ENCODE assay signal across 2 cellular contexts in the genomic region with DNA sequence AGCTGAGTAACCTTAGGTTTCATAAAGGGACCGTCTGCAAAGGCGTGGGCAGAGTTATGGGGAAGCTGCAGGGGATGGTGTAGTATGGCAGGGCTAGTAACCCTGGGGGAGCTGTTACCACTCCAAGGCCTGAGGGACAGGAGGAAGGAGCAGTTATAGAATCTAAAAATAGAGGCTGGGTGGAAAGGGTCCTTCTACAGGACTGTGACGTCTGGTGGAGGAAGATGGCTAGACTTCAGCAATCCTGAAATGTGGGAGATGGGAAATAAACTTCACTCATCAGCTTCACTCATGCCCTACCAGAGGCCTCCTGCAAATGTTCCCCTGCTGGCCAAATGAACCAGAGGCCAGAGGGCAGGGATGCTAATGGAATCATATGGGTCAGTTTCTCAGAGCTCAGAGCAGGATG.
TF ChIP-seq lines count a peak whose summit lies in the region.

No MANE protein-coding gene starts in this region.

TF ChIP-seq in SK-N-SH, 30 proteins besides CTCF, POLR2A, EP300 and RAD21 (continued from another document):
- TF ChIP-seq ELF1 (IDR thresholded peaks at IDR 0.05): no peak
- TF ChIP-seq YY1 (IDR thresholded peaks at IDR 0.05; ENCODE audit: low read depth): no peak
- no peak for TF ChIP-seq FOXM1 (IDR thresholded peaks at IDR 0.05; ENCODE audit: low read depth)
- TF ChIP-seq, protein P1, sequence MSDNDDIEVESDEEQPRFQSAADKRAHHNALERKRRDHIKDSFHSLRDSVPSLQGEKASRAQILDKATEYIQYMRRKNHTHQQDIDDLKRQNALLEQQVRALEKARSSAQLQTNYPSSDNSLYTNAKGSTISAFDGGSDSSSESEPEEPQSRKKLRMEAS (IDR thresholded peaks at IDR 0.05; ENCODE audit: low read depth): no peak
- TF ChIP-seq, protein P2, sequence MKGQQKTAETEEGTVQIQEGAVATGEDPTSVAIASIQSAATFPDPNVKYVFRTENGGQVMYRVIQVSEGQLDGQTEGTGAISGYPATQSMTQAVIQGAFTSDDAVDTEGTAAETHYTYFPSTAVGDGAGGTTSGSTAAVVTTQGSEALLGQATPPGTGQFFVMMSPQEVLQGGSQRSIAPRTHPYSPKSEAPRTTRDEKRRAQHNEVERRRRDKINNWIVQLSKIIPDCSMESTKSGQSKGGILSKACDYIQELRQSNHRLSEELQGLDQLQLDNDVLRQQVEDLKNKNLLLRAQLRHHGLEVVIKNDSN (IDR thresholded peaks at IDR 0.05; ENCODE audit: borderline replicate concordance, low read depth): no peak
- no peak for TF ChIP-seq GABPA (IDR thresholded peaks at IDR 0.05; ENCODE audit: low read depth)
- TF ChIP-seq, protein P3, sequence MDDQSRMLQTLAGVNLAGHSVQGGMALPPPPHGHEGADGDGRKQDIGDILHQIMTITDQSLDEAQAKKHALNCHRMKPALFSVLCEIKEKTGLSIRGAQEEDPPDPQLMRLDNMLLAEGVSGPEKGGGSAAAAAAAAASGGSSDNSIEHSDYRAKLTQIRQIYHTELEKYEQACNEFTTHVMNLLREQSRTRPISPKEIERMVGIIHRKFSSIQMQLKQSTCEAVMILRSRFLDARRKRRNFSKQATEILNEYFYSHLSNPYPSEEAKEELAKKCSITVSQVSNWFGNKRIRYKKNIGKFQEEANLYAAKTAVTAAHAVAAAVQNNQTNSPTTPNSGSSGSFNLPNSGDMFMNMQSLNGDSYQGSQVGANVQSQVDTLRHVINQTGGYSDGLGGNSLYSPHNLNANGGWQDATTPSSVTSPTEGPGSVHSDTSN (IDR thresholded peaks at IDR 0.05): no peak
- no peak for TF ChIP-seq TCF12 (IDR thresholded peaks at IDR 0.05)
- TF ChIP-seq SIN3A (IDR thresholded peaks at IDR 0.05; ENCODE audit: borderline replicate concordance, low read depth, low read length): no peak
- no peak for TF ChIP-seq RFX5 (IDR thresholded peaks at IDR 0.05; ENCODE audit: low read length)
TF ChIP-seq in SK-N-SH: peak in this region for 0.

TF ChIP-seq in SK-N-SH treated with all-trans-retinoic acid at 6 μM for 48 hours, 23 proteins besides CTCF, POLR2A, EP300 and RAD21 (continued from another document):
- TF ChIP-seq, protein P4, sequence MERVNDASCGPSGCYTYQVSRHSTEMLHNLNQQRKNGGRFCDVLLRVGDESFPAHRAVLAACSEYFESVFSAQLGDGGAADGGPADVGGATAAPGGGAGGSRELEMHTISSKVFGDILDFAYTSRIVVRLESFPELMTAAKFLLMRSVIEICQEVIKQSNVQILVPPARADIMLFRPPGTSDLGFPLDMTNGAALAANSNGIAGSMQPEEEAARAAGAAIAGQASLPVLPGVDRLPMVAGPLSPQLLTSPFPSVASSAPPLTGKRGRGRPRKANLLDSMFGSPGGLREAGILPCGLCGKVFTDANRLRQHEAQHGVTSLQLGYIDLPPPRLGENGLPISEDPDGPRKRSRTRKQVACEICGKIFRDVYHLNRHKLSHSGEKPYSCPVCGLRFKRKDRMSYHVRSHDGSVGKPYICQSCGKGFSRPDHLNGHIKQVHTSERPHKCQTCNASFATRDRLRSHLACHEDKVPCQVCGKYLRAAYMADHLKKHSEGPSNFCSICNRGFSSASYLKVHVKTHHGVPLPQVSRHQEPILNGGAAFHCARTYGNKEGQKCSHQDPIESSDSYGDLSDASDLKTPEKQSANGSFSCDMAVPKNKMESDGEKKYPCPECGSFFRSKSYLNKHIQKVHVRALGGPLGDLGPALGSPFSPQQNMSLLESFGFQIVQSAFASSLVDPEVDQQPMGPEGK (CRISPR knock-in tag; IDR thresholded peaks at IDR 0.05; ENCODE audit: borderline replicate concordance): no peak
- TF ChIP-seq PPARA (CRISPR knock-in tag; IDR thresholded peaks at IDR 0.05; ENCODE audit: borderline replicate concordance) (no peak), SNAI2 (CRISPR knock-in tag; IDR thresholded peaks at IDR 0.05) (no peak), ZC3H10 (CRISPR knock-in tag; IDR thresholded peaks at IDR 0.05) (no peak), ZNF565 (CRISPR knock-in tag; conservative IDR thresholded peaks at IDR 0.05; ENCODE audit: low read depth) (no peak), ARNTL (CRISPR knock-in tag; IDR thresholded peaks at IDR 0.05; ENCODE audit: borderline replicate concordance, low read depth) (no peak), OSR1 (CRISPR knock-in tag; IDR thresholded peaks at IDR 0.05) (no peak), ISL1 (CRISPR knock-in tag; IDR thresholded peaks at IDR 0.05) (no peak), TCF4 (CRISPR knock-in tag; IDR thresholded peaks at IDR 0.05; ENCODE audit: borderline replicate concordance) (no peak), ZNF70 (CRISPR knock-in tag; IDR thresholded peaks at IDR 0.05) (no peak), ZFP3 (CRISPR knock-in tag; IDR thresholded peaks at IDR 0.05) (no peak), ESRRG (CRISPR knock-in tag; IDR thresholded peaks at IDR 0.05) (no peak)
- TF ChIP-seq, protein P5, sequence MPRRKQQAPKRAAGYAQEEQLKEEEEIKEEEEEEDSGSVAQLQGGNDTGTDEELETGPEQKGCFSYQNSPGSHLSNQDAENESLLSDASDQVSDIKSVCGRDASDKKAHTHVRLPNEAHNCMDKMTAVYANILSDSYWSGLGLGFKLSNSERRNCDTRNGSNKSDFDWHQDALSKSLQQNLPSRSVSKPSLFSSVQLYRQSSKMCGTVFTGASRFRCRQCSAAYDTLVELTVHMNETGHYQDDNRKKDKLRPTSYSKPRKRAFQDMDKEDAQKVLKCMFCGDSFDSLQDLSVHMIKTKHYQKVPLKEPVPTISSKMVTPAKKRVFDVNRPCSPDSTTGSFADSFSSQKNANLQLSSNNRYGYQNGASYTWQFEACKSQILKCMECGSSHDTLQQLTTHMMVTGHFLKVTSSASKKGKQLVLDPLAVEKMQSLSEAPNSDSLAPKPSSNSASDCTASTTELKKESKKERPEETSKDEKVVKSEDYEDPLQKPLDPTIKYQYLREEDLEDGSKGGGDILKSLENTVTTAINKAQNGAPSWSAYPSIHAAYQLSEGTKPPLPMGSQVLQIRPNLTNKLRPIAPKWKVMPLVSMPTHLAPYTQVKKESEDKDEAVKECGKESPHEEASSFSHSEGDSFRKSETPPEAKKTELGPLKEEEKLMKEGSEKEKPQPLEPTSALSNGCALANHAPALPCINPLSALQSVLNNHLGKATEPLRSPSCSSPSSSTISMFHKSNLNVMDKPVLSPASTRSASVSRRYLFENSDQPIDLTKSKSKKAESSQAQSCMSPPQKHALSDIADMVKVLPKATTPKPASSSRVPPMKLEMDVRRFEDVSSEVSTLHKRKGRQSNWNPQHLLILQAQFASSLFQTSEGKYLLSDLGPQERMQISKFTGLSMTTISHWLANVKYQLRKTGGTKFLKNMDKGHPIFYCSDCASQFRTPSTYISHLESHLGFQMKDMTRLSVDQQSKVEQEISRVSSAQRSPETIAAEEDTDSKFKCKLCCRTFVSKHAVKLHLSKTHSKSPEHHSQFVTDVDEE (CRISPR knock-in tag; IDR thresholded peaks at IDR 0.05): no peak
- TF ChIP-seq, protein P6, sequence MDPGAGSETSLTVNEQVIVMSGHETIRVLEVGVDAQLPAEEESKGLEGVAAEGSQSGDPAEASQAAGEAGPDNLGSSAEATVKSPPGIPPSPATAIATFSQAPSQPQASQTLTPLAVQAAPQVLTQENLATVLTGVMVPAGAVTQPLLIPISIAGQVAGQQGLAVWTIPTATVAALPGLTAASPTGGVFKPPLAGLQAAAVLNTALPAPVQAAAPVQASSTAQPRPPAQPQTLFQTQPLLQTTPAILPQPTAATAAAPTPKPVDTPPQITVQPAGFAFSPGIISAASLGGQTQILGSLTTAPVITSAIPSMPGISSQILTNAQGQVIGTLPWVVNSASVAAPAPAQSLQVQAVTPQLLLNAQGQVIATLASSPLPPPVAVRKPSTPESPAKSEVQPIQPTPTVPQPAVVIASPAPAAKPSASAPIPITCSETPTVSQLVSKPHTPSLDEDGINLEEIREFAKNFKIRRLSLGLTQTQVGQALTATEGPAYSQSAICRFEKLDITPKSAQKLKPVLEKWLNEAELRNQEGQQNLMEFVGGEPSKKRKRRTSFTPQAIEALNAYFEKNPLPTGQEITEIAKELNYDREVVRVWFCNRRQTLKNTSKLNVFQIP (CRISPR knock-in tag; IDR thresholded peaks at IDR 0.05; ENCODE audit: borderline replicate concordance, low read depth): no peak
- TF ChIP-seq, protein P7, sequence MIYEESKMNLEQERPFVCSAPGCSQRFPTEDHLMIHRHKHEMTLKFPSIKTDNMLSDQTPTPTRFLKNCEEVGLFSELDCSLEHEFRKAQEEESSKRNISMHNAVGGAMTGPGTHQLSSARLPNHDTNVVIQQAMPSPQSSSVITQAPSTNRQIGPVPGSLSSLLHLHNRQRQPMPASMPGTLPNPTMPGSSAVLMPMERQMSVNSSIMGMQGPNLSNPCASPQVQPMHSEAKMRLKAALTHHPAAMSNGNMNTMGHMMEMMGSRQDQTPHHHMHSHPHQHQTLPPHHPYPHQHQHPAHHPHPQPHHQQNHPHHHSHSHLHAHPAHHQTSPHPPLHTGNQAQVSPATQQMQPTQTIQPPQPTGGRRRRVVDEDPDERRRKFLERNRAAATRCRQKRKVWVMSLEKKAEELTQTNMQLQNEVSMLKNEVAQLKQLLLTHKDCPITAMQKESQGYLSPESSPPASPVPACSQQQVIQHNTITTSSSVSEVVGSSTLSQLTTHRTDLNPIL (CRISPR knock-in tag; IDR thresholded peaks at IDR 0.05; ENCODE audit: low read depth): no peak
TF ChIP-seq in SK-N-SH treated with all-trans-retinoic acid at 6 μM for 48 hours: peak in this region for 0.
